ENCODE assay signal across 8 cellular contexts in the genomic region with DNA sequence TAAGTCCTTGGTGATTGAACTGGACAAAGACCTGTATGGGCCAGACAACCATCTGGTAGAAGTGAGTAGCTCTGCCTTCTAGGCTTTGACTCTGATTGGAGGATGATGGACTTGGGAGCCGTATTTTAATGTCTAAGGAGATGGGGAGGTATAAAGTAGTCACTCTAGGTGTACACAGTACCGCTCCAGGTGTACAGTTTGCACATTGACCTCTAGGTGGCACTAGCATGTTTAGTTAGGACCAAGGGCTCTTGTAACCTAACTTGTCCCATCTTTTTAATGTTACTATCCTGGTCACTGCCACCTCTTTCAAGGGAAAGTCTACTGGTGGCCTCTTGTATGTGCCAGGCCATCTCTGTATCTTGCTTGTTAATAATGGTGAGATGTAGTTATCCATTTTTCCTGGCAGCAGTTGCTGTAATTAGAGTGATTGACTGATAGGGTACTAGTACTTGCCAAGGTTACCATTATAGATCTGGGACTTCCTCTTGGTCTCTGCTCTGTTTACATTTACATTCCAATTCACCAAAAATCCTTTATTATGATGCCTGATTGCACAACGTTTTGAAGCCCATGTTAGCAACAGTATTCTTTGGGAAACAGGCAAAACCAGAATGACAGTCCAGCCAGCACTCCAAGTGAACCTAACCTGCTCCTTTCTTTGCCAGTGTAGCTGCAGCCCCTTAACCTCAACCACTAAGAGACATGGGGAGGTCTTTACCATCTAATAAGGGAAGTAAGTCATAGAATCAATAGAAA. TPM values are rescaled to one million over a fixed set of nuclear protein-coding genes. Genes with fewer than 3 reads are reported as not detected.
DNase-seq lines count a peak whose midpoint lies in the region; ATAC-seq and TF ChIP-seq lines count a peak whose summit lies in the region.

No MANE protein-coding gene starts in this region.

- H3K27ac ChIP-seq in right cardiac atrium (ENCODE audit: low read length): no peak overlapping the region
- H3K27ac ChIP-seq in mammary epithelial cell (ENCODE audit: insufficient read depth, low read depth, low read length): peak overlapping the region; percentile 81
- no peak overlapping the region for H3K27ac ChIP-seq in liver (ENCODE audit: low read depth in 1 of 2, low read length in 2 of 2)
- H3K27ac ChIP-seq in substantia nigra (ENCODE audit: low read depth, low read length, poor library complexity, severe bottlenecking): peak overlapping the region; percentile 18

- dilution Hi-C loops in mammary epithelial cell (cut with HindIII; ENCODE audit: low sequenced_read_pairs): no loop called here

- CTCF ChIA-PET in mammary epithelial cell (lab: Charles Lee; ENCODE audit: low non-redundant PET): interaction anchor here (0.6 to 0.7 kb wide), 3 partner anchors 16 to 554 kb away, joined by 4 read pairs; no protein-coding TSS in a partner anchor

- WGBS in right cardiac atrium: 40% methylated on average over 3 of the region's 3 CpGs
- WGBS in mammary epithelial cell (ENCODE audit: low coverage, missing lambda C conversion rate): 0% methylated on average over 3 of the region's 3 CpGs
- WGBS in liver: 18% methylated on average over 3 of the region's 3 CpGs

- intact Hi-C loops in Right ventricle myocardium inferior (cut with DNase I) (loop anchor here (2.0 kb wide), 1 partner anchor 86 kb away; no protein-coding TSS in a partner anchor), right cardiac atrium (cut with DNase I) (loop anchor here in 2 of 4 donors (5.0 to 10.0 kb wide), 2 partner anchors 86 to 89 kb away; no protein-coding TSS in a partner anchor), mammary epithelial cell (cut with micrococcal nuclease) (loop anchor here (1.0 to 10.0 kb wide), 6 partner anchors 24 to 526 kb away; a partner anchor contains a TSS)

- no peak overlapping the region for H3K4me3 ChIP-seq in right cardiac atrium (ENCODE audit: low read length)
- peak overlapping the region in 1 of 3 experiments; percentile 1 for H3K4me3 ChIP-seq in mammary epithelial cell (replicated peaks in 1 of 3; ENCODE audit: insufficient read depth in 1 of 3, low read depth in 2 of 3, low read length in 3 of 3)
- H3K4me3 ChIP-seq in liver (ENCODE audit: low read depth in 1 of 3, low read length in 3 of 3): no peak overlapping the region

- TF ChIP-seq CTCF in mammary epithelial cell (conservative IDR thresholded peaks at IDR 0.05 in 1 of 2, IDR thresholded peaks at IDR 0.05 in 1 of 2; ENCODE audit: extremely low read depth in 1 of 2, insufficient read depth in 1 of 2, low read depth in 1 of 2, low read length in 2 of 2): peak; percentile 87 to 93
- peak; percentile 76 for TF ChIP-seq CTCF in liver (IDR thresholded peaks at IDR 0.05; ENCODE audit: low read depth, low read length, missing input control)

- ATAC-seq in Right ventricle myocardium inferior (peak; percentile 26), right cardiac atrium (no peak), GM19463 (IDR thresholded peaks at IDR 0.05; ENCODE audit: unreplicated experiment) (no peak)

- no peaks in the 10 kb centered on the region for H3K9me3 ChIP-seq in right cardiac atrium (ENCODE audit: control insufficient read depth, low read length)
- no peaks in the 10 kb centered on the region for H3K9me3 ChIP-seq in mammary epithelial cell (replicated peaks; ENCODE audit: insufficient read depth, low read length)
- no peaks in the 10 kb centered on the region for H3K9me3 ChIP-seq in liver (ENCODE audit: control insufficient read depth in 4 of 4, low read length in 3 of 4)

- no peaks in the 10 kb centered on the region for H4K20me1 ChIP-seq in mammary epithelial cell (ENCODE audit: insufficient read depth, low read length)

- no peaks in the 10 kb centered on the region for H3K27me3 ChIP-seq in right cardiac atrium (ENCODE audit: control insufficient read depth, insufficient read depth)
- H3K27me3 ChIP-seq in mammary epithelial cell (ENCODE audit: insufficient read depth, low read length): no peaks in the 10 kb centered on the region
- H3K27me3 ChIP-seq in liver (ENCODE audit: control insufficient read depth in 4 of 4, insufficient read depth in 4 of 4, low read length in 3 of 4): no peaks in the 10 kb centered on the region

- TF ChIP-seq RAD21 in liver (IDR thresholded peaks at IDR 0.05): peak; percentile 81 to 87

- H3K4me1 ChIP-seq in right cardiac atrium (ENCODE audit: control insufficient read depth, insufficient read depth, low read length) (no peaks in the 10 kb centered on the region), mammary epithelial cell (ENCODE audit: insufficient read depth, low read length) (peaks cover 37% of the 10 kb centered on the region), liver (ENCODE audit: control insufficient read depth in 4 of 4, insufficient read depth in 4 of 4, low read length in 3 of 4) (peaks cover 0 to 20% (median 9%) of the 10 kb centered on the region in 4 donors)

- no peak for DNase-seq in Right ventricle myocardium inferior (ENCODE audit: missing footprints)
- no peak for DNase-seq in right cardiac atrium
- DNase-seq in NCI-H1048 (lab: John Stamatoyannopoulos, UW): peak; percentile 37
- DNase-seq in T-helper 2 cell: peak in 3 of 5 experiments; percentile 28 to 69 (median 36)
- DNase-seq in mammary epithelial cell: peak; percentile 73
- DNase-seq in substantia nigra (lab: John Stamatoyannopoulos, UW): peak in 21 of 49 donors; percentile 7 to 65 (median 19)

- no peak overlapping the region for H2AFZ ChIP-seq in mammary epithelial cell (ENCODE audit: low read depth, low read length)

- in situ Hi-C loops in mammary epithelial cell (cut with MboI; ENCODE audit: low sequenced_read_pairs in 2 of 2): loop anchor here in 1 of 2 donors (10.0 to 25.0 kb wide), 2 partner anchors 86 to 224 kb away; no protein-coding TSS in a partner anchor

- H3K4me2 ChIP-seq in mammary epithelial cell (ENCODE audit: insufficient read depth, low read depth, low read length): peak overlapping the region; percentile 73

- peaks cover 47% of the 10 kb centered on the region for H3K79me2 ChIP-seq in mammary epithelial cell (ENCODE audit: insufficient read depth, low read length)

- BruUV-seq in mammary epithelial cell (replicated peaks; lab: Mats Ljungman, UMichigan): no TSS peak

- peaks cover 27% of the 10 kb centered on the region for H3K36me3 ChIP-seq in mammary epithelial cell (ENCODE audit: insufficient read depth, low read length)
- H3K36me3 ChIP-seq in liver (ENCODE audit: control insufficient read depth in 4 of 4, insufficient read depth in 3 of 4, low read depth in 1 of 4, low read length in 3 of 4): peaks cover 14 to 44% (median 34%) of the 10 kb centered on the region in 4 donors

- H3K9ac ChIP-seq in mammary epithelial cell (ENCODE audit: insufficient read depth, low read length) (peak overlapping the region; percentile 25), liver (ENCODE audit: low read depth in 1 of 2, low read length in 2 of 2) (peak overlapping the region in 1 of 2 donors; percentile 9)

TF ChIP-seq in liver, 16 proteins besides CTCF, POLR2A, EP300 and RAD21:
- TF ChIP-seq NR2F2 (IDR thresholded peaks at IDR 0.05) (no peak), SP1 (IDR thresholded peaks at IDR 0.05) (peak; percentile 9), GABPA (IDR thresholded peaks at IDR 0.05 in 1 of 2, conservative IDR thresholded peaks at IDR 0.05 in 1 of 2) (no peak), HNF4A (conservative IDR thresholded peaks at IDR 0.05) (peak in 1 of 2 donors; percentile 12), EGR1 (IDR thresholded peaks at IDR 0.05; ENCODE audit: low read depth in 2 of 2) (no peak)

RNA-seq across cellular contexts. Expression of a gene that starts 3.6 kb away (rescaled TPM):
- total RNA-seq in Right ventricle myocardium inferior: 20.1 TPM
- total RNA-seq in right cardiac atrium: 10 to 100 TPM; 15.8 to 24.5 (median 19.7) TPM
- polyA plus RNA-seq in right cardiac atrium: 11.6 TPM
- total RNA-seq in mammary epithelial cell: 100 to 1,000 TPM; 106 to 107 TPM
- 70.9 TPM for polyA plus RNA-seq in mammary epithelial cell
- 134 TPM for polyA minus RNA-seq in mammary epithelial cell
- 10 to 100 TPM; 19.1 to 24.4 TPM for total RNA-seq in liver
- 10 to 100 TPM in 1 of 2 donors, 1 to 10 TPM in 1; 4.6 to 11.6 TPM for polyA plus RNA-seq in liver

RNA-seq across cellular contexts. Expression of a gene that starts 15.1 kb away (rescaled TPM):
- 51.1 TPM for total RNA-seq in Right ventricle myocardium inferior
- total RNA-seq in right cardiac atrium: 10 to 100 TPM in 2 of 4 donors, 1 to 10 TPM in 2; 4.1 to 18.4 (median 9.6) TPM
- 24.6 TPM for polyA plus RNA-seq in right cardiac atrium
- total RNA-seq in mammary epithelial cell: 1 to 10 TPM in 1 of 2 donors, under 1 TPM in 1; 0.73 to 1.2 TPM
- 0.40 TPM for polyA plus RNA-seq in mammary epithelial cell
- polyA minus RNA-seq in mammary epithelial cell: not detected
- total RNA-seq in liver: 100 to 1,000 TPM in 1 of 2 donors, 10 to 100 TPM in 1; 12.0 to 323 TPM
- 100 to 1,000 TPM in 1 of 2 donors, 10 to 100 TPM in 1; 43.8 to 127 TPM for polyA plus RNA-seq in liver

RNA-seq across cellular contexts. Expression of a gene that starts 23.3 kb away (rescaled TPM):
- total RNA-seq in Right ventricle myocardium inferior: 234 TPM
- total RNA-seq in right cardiac atrium: 100 to 1,000 TPM; 141 to 203 (median 167) TPM
- 258 TPM for polyA plus RNA-seq in right cardiac atrium
- total RNA-seq in mammary epithelial cell: 10 to 100 TPM; 38.5 to 51.3 TPM
- 92.3 TPM for polyA plus RNA-seq in mammary epithelial cell
- 20.8 TPM for polyA minus RNA-seq in mammary epithelial cell
- 10 to 100 TPM; 26.7 to 29.6 TPM for total RNA-seq in liver
- polyA plus RNA-seq in liver: 100 to 1,000 TPM in 1 of 2 donors, 10 to 100 TPM in 1; 77.4 to 172 TPM

RNA-seq across cellular contexts. Expression of a gene that starts 31.4 kb away (rescaled TPM):
- total RNA-seq in Right ventricle myocardium inferior (2.2 TPM), right cardiac atrium (1 to 10 TPM; 1.3 to 4.5 (median 3.2) TPM), mammary epithelial cell (10 to 100 TPM in 1 of 2 donors, 1 to 10 TPM in 1; 3.0 to 10.5 TPM), liver (under 1 TPM; 0.05 to 0.08 TPM)
- polyA plus RNA-seq in right cardiac atrium (2.0 TPM), mammary epithelial cell (6.4 TPM), liver (under 1 TPM in 1 of 2 donors, not detected in 1; 0.06 TPM)
- 4.3 TPM for polyA minus RNA-seq in mammary epithelial cell

Comparison
In these comparisons a context has a peak if more than half of its experiments do, and no peak if none do; other contexts are left out.
1. DNase-seq: peak in NCI-H1048 (single experiment), T-helper 2 cell (3 of 5) and mammary epithelial cell (single experiment); none in Right ventricle myocardium inferior (single experiment) and right cardiac atrium (0 of 3).
2. H3K27ac ChIP-seq: peak in mammary epithelial cell (single experiment) and substantia nigra (single experiment); none in right cardiac atrium (single experiment) and liver (0 of 2).